In genomic region chr2:164831887-164832286, GRCh38 we compare ENCODE assay signal across 13 cellular contexts.
"Had no signal": no experiment of that assay in that cellular context is flagged by ENCODE, and none has a peak within 500 bp of the region (broad histone marks: within the 10 kb centered on the region; RNA-seq: fewer than 3 reads in every experiment).

No MANE protein-coding gene starts in this region.

- H3K36me3 ChIP-seq: prostate gland, spleen, stomach had no signal

- H3K9me3 Mint-ChIP-seq: activated naive CD8-positive, alpha-beta T cell treated with anti-CD3 and anti-CD28 coated beads, Interleukin-2, amount 10 ng/mL, durations not matched to agents 7 days and 5 days had no signal

- DNase-seq: activated CD4-positive, alpha-beta T cell treated with anti-CD3 and anti-CD28 coated beads, Interleukin-2, amount 50 U/mL, for 4 hours; activated naive CD4-positive, alpha-beta T cell; activated naive CD8-positive, alpha-beta T cell treated with anti-CD3 and anti-CD28 coated beads, Interleukin-2, amount 10 ng/mL, durations not matched to agents 7 days and 5 days; activated T-cell treated with anti-CD3 and anti-CD28 coated beads for 4 hours; anterior cingulate cortex; effector memory CD4-positive, alpha-beta T cell; hippocampal formation; midbrain; spleen; stomach had no signal

- H3K36me3 Mint-ChIP-seq: activated naive CD8-positive, alpha-beta T cell treated with anti-CD3 and anti-CD28 coated beads, Interleukin-2, amount 10 ng/mL, durations not matched to agents 7 days and 5 days had no signal

- H3K4me3 ChIP-seq: lung, prostate gland, spleen, stomach had no signal

- H3K27ac Mint-ChIP-seq: activated naive CD8-positive, alpha-beta T cell treated with anti-CD3 and anti-CD28 coated beads, Interleukin-2, amount 10 ng/mL, durations not matched to agents 7 days and 5 days had no signal

- H3K4me3 Mint-ChIP-seq: activated naive CD8-positive, alpha-beta T cell treated with anti-CD3 and anti-CD28 coated beads, Interleukin-2, amount 10 ng/mL, durations not matched to agents 7 days and 5 days had no signal

- H3K27me3 ChIP-seq: spleen, stomach had no signal

- H3K9me3 ChIP-seq: prostate gland, spleen, stomach had no signal

- H3K27ac ChIP-seq: prostate gland, spleen had no signal

- H3K4me1 Mint-ChIP-seq: activated naive CD8-positive, alpha-beta T cell treated with anti-CD3 and anti-CD28 coated beads, Interleukin-2, amount 10 ng/mL, durations not matched to agents 7 days and 5 days had no signal

- ATAC-seq: sciatic nerve had no signal
